1 cellular context compared by ENCODE assay signal in genomic region chr10:133386951-133387350, GRCh38.
TF ChIP-seq lines count a peak whose summit lies in the region.

No MANE protein-coding gene starts in this region.

TF ChIP-seq in HepG2, 621 proteins besides CTCF, POLR2A, EP300 and RAD21:
- TF ChIP-seq ZNF121 (CRISPR knock-in tag; IDR thresholded peaks at IDR 0.05), result 0 out of 2 replicates have a peak, but pooled peaks have one; percentile 11
